1 cellular context compared by ENCODE assay signal in the genomic region with DNA sequence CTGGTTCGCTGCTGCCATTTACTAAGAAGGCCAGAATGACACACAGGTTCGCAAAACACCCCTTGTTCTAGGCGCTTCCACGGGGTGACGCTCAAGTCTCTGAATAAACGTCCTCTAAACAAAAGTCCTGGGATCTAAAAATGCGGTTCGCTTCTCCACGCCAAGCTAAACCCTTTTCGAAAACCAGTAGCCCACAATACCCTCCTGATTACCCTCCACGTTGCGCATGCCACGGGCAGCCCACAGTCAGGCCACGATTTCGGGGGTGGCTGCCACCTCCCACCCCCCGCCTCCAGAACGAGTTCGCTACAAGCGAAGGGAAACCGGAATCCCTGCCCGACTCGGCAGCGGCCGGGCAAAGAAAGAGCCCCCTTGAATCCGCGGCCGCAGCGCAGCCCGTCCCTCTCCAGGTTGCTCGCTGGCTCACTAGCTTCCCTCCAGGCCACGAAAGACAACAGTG.
TF ChIP-seq lines count a peak whose summit lies in the region.

No MANE protein-coding gene starts in this region.

TF ChIP-seq in GM23338, 12 proteins besides CTCF, POLR2A, EP300 and RAD21 (continued from another document):
- TF ChIP-seq ZNF114 (CRISPR knock-in tag; IDR thresholded peaks at IDR 0.05) (no peak), EZH2 (IDR thresholded peaks at IDR 0.05; ENCODE audit: low read depth, unreplicated experiment) (no peak), POLR2AphosphoS5 (IDR thresholded peaks at IDR 0.05; ENCODE audit: low read depth) (no peak), EZH2phosphoT487 (IDR thresholded peaks at IDR 0.05; ENCODE audit: unreplicated experiment) (no peak), CREB1 (CRISPR knock-in tag; IDR thresholded peaks at IDR 0.05; ENCODE audit: low read depth) (no peak)
- TF ChIP-seq, protein P1, sequence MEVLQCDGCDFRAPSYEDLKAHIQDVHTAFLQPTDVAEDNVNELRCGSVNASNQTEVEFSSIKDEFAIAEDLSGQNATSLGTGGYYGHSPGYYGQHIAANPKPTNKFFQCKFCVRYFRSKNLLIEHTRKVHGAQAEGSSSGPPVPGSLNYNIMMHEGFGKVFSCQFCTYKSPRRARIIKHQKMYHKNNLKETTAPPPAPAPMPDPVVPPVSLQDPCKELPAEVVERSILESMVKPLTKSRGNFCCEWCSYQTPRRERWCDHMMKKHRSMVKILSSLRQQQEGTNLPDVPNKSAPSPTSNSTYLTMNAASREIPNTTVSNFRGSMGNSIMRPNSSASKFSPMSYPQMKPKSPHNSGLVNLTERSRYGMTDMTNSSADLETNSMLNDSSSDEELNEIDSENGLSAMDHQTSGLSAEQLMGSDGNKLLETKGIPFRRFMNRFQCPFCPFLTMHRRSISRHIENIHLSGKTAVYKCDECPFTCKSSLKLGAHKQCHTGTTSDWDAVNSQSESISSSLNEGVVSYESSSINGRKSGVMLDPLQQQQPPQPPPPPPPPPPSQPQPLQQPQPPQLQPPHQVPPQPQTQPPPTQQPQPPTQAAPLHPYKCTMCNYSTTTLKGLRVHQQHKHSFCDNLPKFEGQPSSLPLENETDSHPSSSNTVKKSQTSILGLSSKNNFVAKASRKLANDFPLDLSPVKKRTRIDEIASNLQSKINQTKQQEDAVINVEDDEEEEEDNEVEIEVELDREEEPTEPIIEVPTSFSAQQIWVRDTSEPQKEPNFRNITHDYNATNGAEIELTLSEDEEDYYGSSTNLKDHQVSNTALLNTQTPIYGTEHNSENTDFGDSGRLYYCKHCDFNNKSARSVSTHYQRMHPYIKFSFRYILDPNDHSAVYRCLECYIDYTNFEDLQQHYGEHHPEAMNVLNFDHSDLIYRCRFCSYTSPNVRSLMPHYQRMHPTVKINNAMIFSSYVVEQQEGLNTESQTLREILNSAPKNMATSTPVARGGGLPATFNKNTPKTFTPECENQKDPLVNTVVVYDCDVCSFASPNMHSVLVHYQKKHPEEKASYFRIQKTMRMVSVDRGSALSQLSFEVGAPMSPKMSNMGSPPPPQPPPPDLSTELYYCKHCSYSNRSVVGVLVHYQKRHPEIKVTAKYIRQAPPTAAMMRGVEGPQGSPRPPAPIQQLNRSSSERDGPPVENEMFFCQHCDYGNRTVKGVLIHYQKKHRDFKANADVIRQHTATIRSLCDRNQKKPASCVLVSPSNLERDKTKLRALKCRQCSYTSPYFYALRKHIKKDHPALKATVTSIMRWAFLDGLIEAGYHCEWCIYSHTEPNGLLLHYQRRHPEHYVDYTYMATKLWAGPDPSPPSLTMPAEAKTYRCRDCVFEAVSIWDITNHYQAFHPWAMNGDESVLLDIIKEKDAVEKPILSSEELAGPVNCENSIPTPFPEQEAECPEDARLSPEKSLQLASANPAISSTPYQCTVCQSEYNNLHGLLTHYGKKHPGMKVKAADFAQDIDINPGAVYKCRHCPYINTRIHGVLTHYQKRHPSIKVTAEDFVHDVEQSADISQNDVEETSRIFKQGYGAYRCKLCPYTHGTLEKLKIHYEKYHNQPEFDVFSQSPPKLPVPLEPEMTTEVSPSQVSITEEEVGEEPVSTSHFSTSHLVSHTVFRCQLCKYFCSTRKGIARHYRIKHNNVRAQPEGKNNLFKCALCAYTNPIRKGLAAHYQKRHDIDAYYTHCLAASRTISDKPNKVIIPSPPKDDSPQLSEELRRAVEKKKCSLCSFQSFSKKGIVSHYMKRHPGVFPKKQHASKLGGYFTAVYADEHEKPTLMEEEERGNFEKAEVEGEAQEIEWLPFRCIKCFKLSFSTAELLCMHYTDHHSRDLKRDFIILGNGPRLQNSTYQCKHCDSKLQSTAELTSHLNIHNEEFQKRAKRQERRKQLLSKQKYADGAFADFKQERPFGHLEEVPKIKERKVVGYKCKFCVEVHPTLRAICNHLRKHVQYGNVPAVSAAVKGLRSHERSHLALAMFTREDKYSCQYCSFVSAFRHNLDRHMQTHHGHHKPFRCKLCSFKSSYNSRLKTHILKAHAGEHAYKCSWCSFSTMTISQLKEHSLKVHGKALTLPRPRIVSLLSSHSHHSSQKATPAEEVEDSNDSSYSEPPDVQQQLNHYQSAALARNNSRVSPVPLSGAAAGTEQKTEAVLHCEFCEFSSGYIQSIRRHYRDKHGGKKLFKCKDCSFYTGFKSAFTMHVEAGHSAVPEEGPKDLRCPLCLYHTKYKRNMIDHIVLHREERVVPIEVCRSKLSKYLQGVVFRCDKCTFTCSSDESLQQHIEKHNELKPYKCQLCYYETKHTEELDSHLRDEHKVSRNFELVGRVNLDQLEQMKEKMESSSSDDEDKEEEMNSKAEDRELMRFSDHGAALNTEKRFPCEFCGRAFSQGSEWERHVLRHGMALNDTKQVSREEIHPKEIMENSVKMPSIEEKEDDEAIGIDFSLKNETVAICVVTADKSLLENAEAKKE (CRISPR knock-in tag; IDR thresholded peaks at IDR 0.05) = no peak
